In genomic region chr5:71697967-71698366, GRCh38 we compare ENCODE assay signal across 13 cellular contexts. TPM values are rescaled to one million over a fixed set of nuclear protein-coding genes. Genes with fewer than 3 reads are reported as not detected.
DNase-seq lines count a peak whose midpoint lies in the region; ATAC-seq, FAIRE-seq and TF ChIP-seq lines count a peak whose summit lies in the region.
"Had no signal": no experiment of that assay in that cellular context is flagged by ENCODE, and none has a peak within 500 bp of the region (broad histone marks: within the 10 kb centered on the region; RNA-seq: fewer than 3 reads in every experiment).

No MANE protein-coding gene starts in this region.

- no peak overlapping the region for H3K27ac Mint-ChIP-seq in H9

- H2BK15ac ChIP-seq in H9 (ENCODE audit: low read depth, low read length), result no peak overlapping the region

- in situ Hi-C loops in K562 (cut with MboI), result no loop called here

- no peak for TF ChIP-seq EP300 in K562 (IDR thresholded peaks at IDR 0.05; ENCODE audit: low read length)

- WGBS in H9 (ENCODE audit: extremely low coverage, insufficient read length, low lambda C conversion rate), result no CpG with 5 or more reads among the region's 14 CpGs
- 9% methylated on average over 12 of the region's 14 CpGs for WGBS in K562 (ENCODE audit: insufficient coverage, low coverage, missing lambda C conversion rate)

- no peaks in the 10 kb centered on the region for H3K79me1 ChIP-seq in H9 (ENCODE audit: insufficient read depth, low read depth, low read length, poor library complexity, severe bottlenecking)

- no peak overlapping the region for H3K4me3 Mint-ChIP-seq in H9

- H3K4me1 ChIP-seq in H9 (ENCODE audit: insufficient read depth, low read length), result no peaks in the 10 kb centered on the region
- H3K4me1 ChIP-seq in K562 (replicated peaks in 1 of 2; ENCODE audit: control insufficient read depth in 2 of 2, insufficient read depth in 2 of 2, low read length in 2 of 2), result no peaks in the 10 kb centered on the region
- H3K4me1 ChIP-seq: esophagus squamous epithelium, tibial artery had no signal

- no peaks in the 10 kb centered on the region for H4K20me1 ChIP-seq in H9 (ENCODE audit: control insufficient read depth, insufficient read depth, insufficient read length)
- no peaks in the 10 kb centered on the region for H4K20me1 ChIP-seq in K562 (replicated peaks; ENCODE audit: control insufficient read depth, insufficient read depth, low read length)

- no peak overlapping the region for H3K56ac ChIP-seq in H9 (ENCODE audit: insufficient read length, low read depth, low read length)

- H3K36me3 Mint-ChIP-seq in H9 (ENCODE audit: insufficient read depth in 1 of 3, low read depth in 3 of 3), result no peaks in the 10 kb centered on the region

- H4K5ac ChIP-seq in H9 (ENCODE audit: insufficient read length, low read depth, low read length), result no peak overlapping the region

- no peaks in the 10 kb centered on the region for H3K9me3 Mint-ChIP-seq in H9

- no peaks in the 10 kb centered on the region for H3K79me2 ChIP-seq in H9 (ENCODE audit: insufficient read depth, low read length)
- no peaks in the 10 kb centered on the region for H3K79me2 ChIP-seq in K562 (ENCODE audit: control insufficient read depth, insufficient read depth, low read length)

- H3K9ac ChIP-seq in H9 (ENCODE audit: extremely low read depth, insufficient read length, low read length), result no peak overlapping the region
- 0 out of 4 replicates have a peak overlapping the region, but pooled peaks of 1 of the 2 experiments have one; percentile 21 for H3K9ac ChIP-seq in K562 (ENCODE audit: insufficient read depth in 1 of 2, low read depth in 2 of 2, low read length in 2 of 2)

- intact Hi-C loops in K562 (cut with micrococcal nuclease), result no loop called here

- TF ChIP-seq POLR2A in K562 (conservative IDR thresholded peaks at IDR 0.05) (no peak), H54 (IDR thresholded peaks at IDR 0.05; ENCODE audit: low read depth, low read length) (no peak)

- FAIRE-seq in K562 (lab: Jason Lieb, UNC), result peak; percentile 44
- FAIRE-seq in H54 (lab: Jason Lieb, UNC), result no peak

- DNase-seq in AG10803 (ENCODE audit: low read depth) (no peak), H9 (peak; percentile 86), K562 (ENCODE audit: extremely low read depth in 1 of 4, low spot score in 3 of 4) (peak; percentile 61 to 68 (median 66)), iPS-NIHi11 (ENCODE audit: low spot score) (peak; percentile 61), MG63 (no peak), H54 (ENCODE audit: insufficient read length, low spot score) (no peak)
- DNase-seq in stimulated activated CD4-positive, alpha-beta T cell treated with anti-CD3 and anti-CD28 coated beads, Interleukin-2, amount 100 ng/mL, for 48 hours, result no peak
- DNase-seq: activated naive CD8-positive, alpha-beta T cell treated with anti-CD3 and anti-CD28 coated beads, Interleukin-2, amount 10 ng/mL, durations not matched to agents 7 days and 5 days; esophagus squamous epithelium; tibial artery had no signal

- no peak overlapping the region for H2AK5ac ChIP-seq in H9 (ENCODE audit: insufficient read length, low read length)

- no TSS peak for BruUV-seq in K562 (replicated peaks; lab: Mats Ljungman, UMichigan)

- TF ChIP-seq RAD21 in K562 (CRISPR knock-in tag; conservative IDR thresholded peaks at IDR 0.05 in 1 of 2, IDR thresholded peaks at IDR 0.05 in 1 of 2), result peak in 1 of 2 experiments; percentile 30; a peak in 2 of 4 replicates

- H2BK12ac ChIP-seq in H9 (ENCODE audit: insufficient read length, low read depth, low read length), result no peak overlapping the region

- H3K27me3 ChIP-seq in H9 (ENCODE audit: insufficient read depth, low read length) (no peaks in the 10 kb centered on the region), K562 (ENCODE audit: control insufficient read depth in 2 of 2, insufficient read depth in 2 of 2, low read length in 2 of 2) (peaks cover 10 to 19% of the 10 kb centered on the region in 2 experiments; a peak in 4 of 5 replicates), MG63 (peaks cover 9% of the 10 kb centered on the region; the same call in 1 of the 2 replicates)

- H3K27me3 Mint-ChIP-seq in H9 (ENCODE audit: low read depth), result peaks cover 3% of the 10 kb centered on the region

- peak overlapping the region; percentile 11 for H3K18ac ChIP-seq in H9 (ENCODE audit: insufficient read length, low read depth, low read length)

- no peak overlapping the region for H4K91ac ChIP-seq in H9 (ENCODE audit: insufficient read length, low read depth, low read length)

- H3K4ac ChIP-seq in H9 (ENCODE audit: low read depth, low read length), result no peak overlapping the region

- POLR2A ChIA-PET in K562 (lab: Yijun Ruan, JAX), result interaction anchor here (0.6 to 1.0 kb wide), 5 partner anchors 12 to 35 kb away, joined by 3 to 6 read pairs (median 3); no protein-coding TSS in a partner anchor

- H3K4me3 ChIP-seq in AG10803 (ENCODE audit: low read length) (no peak overlapping the region), K562 (no peak overlapping the region), MG63 (no peak overlapping the region)
- H3K4me3 ChIP-seq: esophagus squamous epithelium, tibial artery had no signal

- no peaks in the 10 kb centered on the region for H3K9me1 ChIP-seq in K562 (ENCODE audit: control insufficient read depth, insufficient read depth, low read length)

- H2BK120ac ChIP-seq in H9 (ENCODE audit: low read depth, low read length, poor library complexity, severe bottlenecking), result no peak overlapping the region

- H3K27ac ChIP-seq in H9 (ENCODE audit: insufficient read length, low read depth, low read length), result no peak overlapping the region
- H3K27ac ChIP-seq in K562 (ENCODE audit: extremely low read depth, low read depth, low read length), result no peak overlapping the region
- H3K27ac ChIP-seq: esophagus squamous epithelium, tibial artery had no signal

- H2BK5ac ChIP-seq in H9 (ENCODE audit: insufficient read length, low read length), result no peak overlapping the region

- H3K4me2 ChIP-seq in H9 (ENCODE audit: insufficient read depth, insufficient read length, low read length) (no peak overlapping the region), K562 (ENCODE audit: insufficient read depth, low read length) (peak overlapping the region; percentile 56)

- H3K9me3 ChIP-seq in H9 (ENCODE audit: control insufficient read depth, low read depth, low read length), result no peaks in the 10 kb centered on the region
- no peaks in the 10 kb centered on the region for H3K9me3 ChIP-seq in K562 (replicated peaks; ENCODE audit: control insufficient read depth, insufficient read depth, low read depth, low read length)
- H3K9me3 ChIP-seq in MG63, result no peaks in the 10 kb centered on the region
- H3K9me3 ChIP-seq: esophagus squamous epithelium, tibial artery had no signal

- H2AFZ ChIP-seq in H9 (ENCODE audit: low read length) (no peak overlapping the region), K562 (ENCODE audit: low read depth, low read length) (peak overlapping the region; percentile 53)

- no peak overlapping the region for H3K14ac ChIP-seq in H9 (ENCODE audit: insufficient read depth, low read length)

- H2BK20ac ChIP-seq in H9 (ENCODE audit: low read depth, low read length, poor library complexity, severe bottlenecking), result no peak overlapping the region

- H3T11ph ChIP-seq in H9 (ENCODE audit: low read length), result no peak overlapping the region

- H3K36me3 ChIP-seq in K562 (ENCODE audit: control insufficient read depth, insufficient read depth, low read length) (no peaks in the 10 kb centered on the region), MG63 (no peaks in the 10 kb centered on the region)
- H3K36me3 ChIP-seq: esophagus squamous epithelium, tibial artery had no signal

- H4K8ac ChIP-seq in H9 (replicated peaks; ENCODE audit: insufficient read length, low read depth, low read length), result no peak overlapping the region

- CTCF ChIA-PET in K562 (lab: Yijun Ruan, JAX; ENCODE audit: low intra/inter-chr PET ratio), result no interaction called here

- H3K23me2 ChIP-seq in H9 (ENCODE audit: insufficient read length, low read depth, low read length, poor library complexity, severe bottlenecking), result no peaks in the 10 kb centered on the region

- TF ChIP-seq CTCF in AG10803 (conservative IDR thresholded peaks at IDR 0.05; ENCODE audit: low read length) (peak; percentile 31), H9 (conservative IDR thresholded peaks at IDR 0.05) (peak; percentile 93), K562 (IDR thresholded peaks at IDR 0.05 in 2 of 3, conservative IDR thresholded peaks at IDR 0.05 in 1 of 3; ENCODE audit: insufficient read depth in 2 of 3, low read depth in 1 of 3, low read length in 3 of 3) (peak; percentile 70 to 93 (median 71))

- no peak overlapping the region for H3K23ac ChIP-seq in H9 (ENCODE audit: insufficient read length, low read depth, low read length)

- H3K4me1 Mint-ChIP-seq in H9, result peaks cover 16% of the 10 kb centered on the region in 2 experiments

- ATAC-seq in K562 (peak; percentile 93), HG02588 (IDR thresholded peaks at IDR 0.05; ENCODE audit: unreplicated experiment) (no peak)

TF ChIP-seq in K562, 482 proteins besides CTCF, POLR2A, EP300 and RAD21 (continues in another document):
- TF ChIP-seq NBN (IDR thresholded peaks at IDR 0.05; ENCODE audit: low read depth), result no peak

RNA-seq across cellular contexts. Expression of gene CARTPT, which starts 21.1 kb away (rescaled TPM):
- total RNA-seq in H9 (2021), result not detected in 2 replicates
- total RNA-seq in K562 (2011; cell fraction: chromatin; rRNA removed; ENCODE audit: low replicate concordance), result not detected in 2 replicates
- total RNA-seq in K562 (2011; cell fraction: nucleolus; rRNA removed), result not detected in 2 replicates
- total RNA-seq in K562 (2011; cell fraction: nucleoplasm; rRNA removed), result not detected in 2 replicates
- total RNA-seq in K562 (2014; rRNA removed), result not detected in 2 replicates
- not detected in 2 replicates for total RNA-seq in K562 (2014; rRNA removed; fragmentation: Illumina TruSeq; extraction: Trizol)
- not detected in 2 replicates for total RNA-seq in K562 (2015; rRNA removed; fragmentation: Illumina TruSeq; extraction: Trizol)
- not detected in 2 replicates for total RNA-seq in K562 (2021)
- not detected in 2 replicates for polyA plus RNA-seq in K562 (2011; rRNA removed)
- polyA plus RNA-seq in K562 (2011; cell fraction: cytosol; rRNA removed), result not detected in 2 replicates
- not detected in 2 replicates for polyA plus RNA-seq in K562 (2011; cell fraction: nucleus; rRNA removed)
- not detected in 2 replicates for polyA plus RNA-seq in K562 (2012)
- polyA plus RNA-seq in K562 (2014; fragmentation: Illumina TruSeq; extraction: Trizol), result not detected in 2 replicates
- polyA plus RNA-seq in K562 (2014; fragmentation: Nextera tagmentation; extraction: Ambion mirVana), result not detected
- polyA plus RNA-seq in K562 (2014; rRNA removed), result not detected in 2 replicates
- not detected in 2 replicates for polyA minus RNA-seq in K562 (2011; rRNA and poly(A)+ RNA removed)
- not detected in 2 replicates for polyA minus RNA-seq in K562 (2011; cell fraction: cytosol; rRNA and poly(A)+ RNA removed)
- not detected in 2 replicates for polyA minus RNA-seq in K562 (2011; cell fraction: nucleus; rRNA and poly(A)+ RNA removed)
- total RNA-seq in MG63 (2014; rRNA removed; shearing (Covaris generic); ENCODE audit: low replicate concordance), result not detected in 2 replicates
- total RNA-seq: activated naive CD8-positive, alpha-beta T cell treated with anti-CD3 and anti-CD28 coated beads, Interleukin-2, amount 10 ng/mL, durations not matched to agents 7 days and 5 days; esophagus squamous epithelium; LHCN-M2; mononuclear cell had no signal

Comparison
In these comparisons a context has a peak if more than half of its experiments do, and no peak if none do; other contexts are left out.
1. DNase-seq: peak in H9 (single experiment), K562 (4 of 4) and iPS-NIHi11 (single experiment); none in AG10803 (single experiment), MG63 (single experiment), stimulated activated CD4-positive, alpha-beta T cell treated with anti-CD3 and anti-CD28 coated beads, Interleukin-2, amount 100 ng/mL, for 48 hours (0 of 2) and H54 (single experiment).
2. CTCF ChIP-seq: peak in every context shown above with its lines; median percentile 93 in H9; 71 in K562; 31 in AG10803.